27 cellular contexts compared by ENCODE assay signal in genomic region chr3:17442332-17443049, GRCh38.
DNase-seq lines count a peak whose midpoint lies in the region; ATAC-seq and TF ChIP-seq lines count a peak whose summit lies in the region.
"Had no signal": no experiment of that assay in that cellular context is flagged by ENCODE, and none has a peak within 500 bp of the region (broad histone marks: within the 10 kb centered on the region; RNA-seq: fewer than 3 reads in every experiment).

No MANE protein-coding gene starts in this region.

- no peak overlapping the region for H4K8ac ChIP-seq in mesenchymal stem cell (ENCODE audit: low read length)

- H3K27me3 ChIP-seq in mesenchymal stem cell (ENCODE audit: control insufficient read depth in 1 of 2, insufficient read depth in 1 of 2, low read length in 2 of 2) = no peaks in the 10 kb centered on the region
- H3K27me3 ChIP-seq: adrenal gland, cardiac muscle cell had no signal

- no peaks in the 10 kb centered on the region for H3K9me3 ChIP-seq in mesenchymal stem cell (ENCODE audit: control insufficient read depth, low read length)
- H3K9me3 ChIP-seq: adrenal gland, HAP-1 had no signal

- no peak overlapping the region for H2BK120ac ChIP-seq in mesenchymal stem cell (ENCODE audit: low read depth, low read length)

- no peaks in the 10 kb centered on the region for H3K4me1 ChIP-seq in mesenchymal stem cell (ENCODE audit: control insufficient read depth, insufficient read depth, low read depth, low read length)
- H3K4me1 ChIP-seq: adrenal gland, HAP-1 had no signal

- no peak overlapping the region for H2BK5ac ChIP-seq in mesenchymal stem cell (ENCODE audit: low read depth, low read length, poor library complexity, severe bottlenecking)

- WGBS in mesenchymal stem cell = 88% methylated on average over 3 of the region's 3 CpGs

- TF ChIP-seq CTCF in epithelial cell of proximal tubule (conservative IDR thresholded peaks at IDR 0.05; ENCODE audit: low read depth, low read length) = no peak

- H2AFZ ChIP-seq in mesenchymal stem cell (ENCODE audit: low read depth, low read length) = no peak overlapping the region

- H3K4ac ChIP-seq in mesenchymal stem cell (ENCODE audit: low read depth in 1 of 2, low read length in 2 of 2) = no peak overlapping the region

- no peak overlapping the region for H2BK12ac ChIP-seq in mesenchymal stem cell (ENCODE audit: low read length in 2 of 2)

- H3K4me3 ChIP-seq in epithelial cell of proximal tubule (ENCODE audit: low read depth, low read length) = no peak overlapping the region
- no peak overlapping the region for H3K4me3 ChIP-seq in mesenchymal stem cell (ENCODE audit: insufficient read depth in 1 of 2, low read depth in 1 of 2, low read length in 2 of 2)
- H3K4me3 ChIP-seq: adrenal gland, cardiac muscle cell, HAP-1 had no signal

- peak; percentile 3 for DNase-seq in EL
- peak; percentile 29 for DNase-seq in SW480 (ENCODE audit: low spot score)
- peak; percentile 35 for DNase-seq in epithelial cell of proximal tubule (ENCODE audit: low read depth)
- peak; percentile 16 for DNase-seq in mesenchymal stem cell
- no peak for DNase-seq in AG20443 (ENCODE audit: low spot score)
- no peak for DNase-seq in NCI-H187 (lab: John Stamatoyannopoulos, UW)
- no peak for DNase-seq in SHP77 treated with DMSO at 0.1 percent for 48 hours (lab: John Stamatoyannopoulos, UW)
- DNase-seq: activated CD4-positive, alpha-beta T cell treated with anti-CD3 and anti-CD28 coated beads for 1 hour; activated gamma-delta T cell treated with Interleukin-2 at 50 U/mL for 16 hours; activated T-cell treated with anti-CD3 and anti-CD28 coated beads, Interleukin-2, amount 50 U/mL, for 1 hour; adrenal gland; C1 segment of cervical spinal cord; dermis blood vessel endothelial cell; hypothalamus; KG1; naive B cell; NCI-H1092 treated with DMSO at 0.1 percent for 48 hours; NCI-H2029; NCI-H226; NCI-H774; right cardiac atrium; stimulated activated CD4-positive, alpha-beta T cell treated with anti-CD3 and anti-CD28 coated beads, Interleukin-15, amount 100 ng/mL, for 24 hours; stimulated activated CD8-positive, alpha-beta memory T cell treated with anti-CD3 and anti-CD28 coated beads, Interleukin-4, amount 100 ng/mL, for 48 hours had no signal

- no peak overlapping the region for H2BK15ac ChIP-seq in mesenchymal stem cell (ENCODE audit: low read depth, poor library complexity, severe bottlenecking)

- no peak overlapping the region for H2AK5ac ChIP-seq in mesenchymal stem cell (ENCODE audit: low read length, severe bottlenecking)

- H3K14ac ChIP-seq in mesenchymal stem cell (ENCODE audit: low read length in 2 of 2) = no peak overlapping the region

- peaks cover 3% of the 10 kb centered on the region for H3K79me1 ChIP-seq in mesenchymal stem cell (replicated peaks; ENCODE audit: low read length, poor library complexity, severe bottlenecking)

- H4K91ac ChIP-seq in mesenchymal stem cell (ENCODE audit: low read length) = no peak overlapping the region

- no peak for ATAC-seq in GM21526 (IDR thresholded peaks at IDR 0.05; ENCODE audit: low FRiP score, unreplicated experiment)
- ATAC-seq: right cardiac atrium had no signal

- H3K4me2 ChIP-seq in mesenchymal stem cell (ENCODE audit: low read length, poor library complexity, severe bottlenecking) = no peak overlapping the region

- no peak overlapping the region for H3K27ac ChIP-seq in mesenchymal stem cell (ENCODE audit: low read length, poor library complexity, severe bottlenecking)
- H3K27ac ChIP-seq: adrenal gland, cardiac muscle cell, epithelial cell of prostate had no signal

- no peak overlapping the region for H3K9ac ChIP-seq in mesenchymal stem cell (ENCODE audit: low read length)

- no peak overlapping the region for H3K18ac ChIP-seq in mesenchymal stem cell (ENCODE audit: low read depth in 1 of 2, low read length in 2 of 2)

- no peaks in the 10 kb centered on the region for H3K36me3 ChIP-seq in mesenchymal stem cell (ENCODE audit: control insufficient read depth in 1 of 2, insufficient read depth in 2 of 2, low read depth in 1 of 2, low read length in 2 of 2)
- H3K36me3 ChIP-seq: adrenal gland, cardiac muscle cell, HAP-1 had no signal

- no peak overlapping the region for H3K23ac ChIP-seq in mesenchymal stem cell (ENCODE audit: low read length in 2 of 2)

Comparison
In these comparisons a context has a peak if more than half of its experiments do, and no peak if none do; other contexts are left out.
1. DNase-seq: peak in EL (single experiment), SW480 (single experiment), epithelial cell of proximal tubule (single experiment) and mesenchymal stem cell (single experiment); none in AG20443 (single experiment), NCI-H187 (0 of 2) and SHP77 treated with DMSO at 0.1 percent for 48 hours (single experiment).